ENCODE assay signal across 8 cellular contexts in the genomic region with DNA sequence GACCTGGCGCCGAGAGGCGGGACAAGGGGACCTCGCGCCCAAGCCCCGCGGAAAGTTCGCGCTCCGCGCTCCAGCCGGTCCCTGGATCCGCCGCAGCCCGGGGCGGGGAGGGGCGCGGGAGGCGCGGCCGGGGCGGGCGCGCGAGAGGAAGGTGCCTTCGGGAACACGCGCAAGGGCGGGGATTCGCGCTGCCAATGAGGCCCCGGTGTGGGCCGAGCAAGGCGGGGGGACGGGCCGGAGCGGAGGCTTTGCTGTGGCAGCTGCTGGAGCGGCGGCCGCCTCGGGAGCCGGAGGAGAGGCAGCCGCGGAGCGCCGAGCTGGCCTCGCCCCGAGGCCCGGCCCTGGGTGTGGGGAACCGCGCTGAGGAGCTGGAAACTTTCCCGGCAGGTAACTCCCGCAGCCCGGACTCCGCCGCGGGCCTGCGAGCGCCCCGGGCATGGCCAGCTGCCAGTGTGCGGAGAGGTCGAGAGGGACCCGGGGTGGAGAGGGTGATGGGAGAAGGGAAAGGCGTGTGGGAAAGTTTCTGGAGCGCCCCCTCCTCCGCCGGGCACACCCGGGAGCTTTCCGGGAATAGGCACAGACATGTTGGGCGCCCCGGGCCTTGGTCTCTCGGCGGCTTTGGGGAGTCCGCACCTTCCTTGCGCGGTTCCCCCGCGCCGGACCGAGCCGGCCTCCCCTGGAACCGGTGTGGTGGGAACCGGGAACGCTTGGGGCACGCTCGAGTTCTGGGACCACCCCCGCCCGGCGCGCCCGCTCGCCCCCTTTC. TPM values are rescaled to one million over a fixed set of nuclear protein-coding genes. Genes with fewer than 3 reads are reported as not detected.
DNase-seq lines count a peak whose midpoint lies in the region; ATAC-seq and TF ChIP-seq lines count a peak whose summit lies in the region.

A gene (plus strand): TSS at position 245 of the 766 bp plus-strand sequence. CDS start 97,271 bp downstream, outside the sequence.

- peaks cover 57% of the 10 kb centered on the region for H3K27me3 Mint-ChIP-seq in activated naive CD8-positive, alpha-beta T cell treated with anti-CD3 and anti-CD28 coated beads, Interleukin-2, amount 50 U/mL, for 24 hours

- no peaks in the 10 kb centered on the region for H3K36me3 Mint-ChIP-seq in activated naive CD8-positive, alpha-beta T cell treated with anti-CD3 and anti-CD28 coated beads, Interleukin-2, amount 50 U/mL, for 24 hours (ENCODE audit: low read depth)

- WGBS in upper lobe of left lung, 2 donors = 0 to 1% methylated on average over 27 to 89 of the region's 92 CpGs

- peak within 1 kb of the TSS; percentile 87 to 96 (median 92) for H3K27ac ChIP-seq in upper lobe of left lung

- H3K9me3 ChIP-seq in HAP-1 (no peaks in the 10 kb centered on the region), upper lobe of left lung (no peaks in the 10 kb centered on the region)

- TF ChIP-seq POLR2A in upper lobe of left lung (IDR thresholded peaks at IDR 0.05) = peak; percentile 63 to 97 (median 92)

- TF ChIP-seq CTCF in omental fat pad (IDR thresholded peaks at IDR 0.05) (no peak), upper lobe of left lung (IDR thresholded peaks at IDR 0.05) (peak in 1 of 6 experiments; percentile 6)

- no peak within 1 kb of the TSS for H3K27ac Mint-ChIP-seq in activated naive CD8-positive, alpha-beta T cell treated with anti-CD3 and anti-CD28 coated beads, Interleukin-2, amount 50 U/mL, for 24 hours

- DNase-seq in GM04503 (ENCODE audit: low read depth) = peak; percentile 68
- peak; percentile 85 to 95 for DNase-seq in HAP-1 (ENCODE audit: low spot score in 2 of 2)
- DNase-seq in M059J (ENCODE audit: low read depth) = peak; percentile 91
- DNase-seq in SIG-M5 treated with dmso at 0.1 percent for 504 hours (lab: John Stamatoyannopoulos, UW; ENCODE audit: unreplicated experiment) = peak; percentile 81
- DNase-seq in activated naive CD8-positive, alpha-beta T cell treated with anti-CD3 and anti-CD28 coated beads, Interleukin-2, amount 50 U/mL, for 24 hours = peak; percentile 69
- peak; percentile 82 to 98 (median 95) for DNase-seq in head of caudate nucleus
- DNase-seq in omental fat pad (ENCODE audit: low spot score) = peak; percentile 65
- DNase-seq in upper lobe of left lung = peak; percentile 95 to 97

- in situ Hi-C loops in HAP-1 (cut with MboI; ENCODE audit: low sequenced_read_pairs) = no loop called here

- H3K4me3 ChIP-seq in HAP-1 (peak within 1 kb of the TSS; percentile 67), upper lobe of left lung (peak within 1 kb of the TSS; percentile 69 to 92 (median 78))

- H3K4me1 ChIP-seq in HAP-1 = peaks cover 43% of the 10 kb centered on the region
- peaks cover 22 to 50% (median 29%) of the 10 kb centered on the region in 4 donors for H3K4me1 ChIP-seq in upper lobe of left lung

- no peaks in the 10 kb centered on the region for H3K36me3 ChIP-seq in HAP-1 (replicated peaks)
- no peaks in the 10 kb centered on the region for H3K36me3 ChIP-seq in upper lobe of left lung

- peak; percentile 89 for ATAC-seq in activated naive CD8-positive, alpha-beta T cell treated with anti-CD3 and anti-CD28 coated beads, Interleukin-2, amount 50 U/mL, for 24 hours
- ATAC-seq in omental fat pad (ENCODE audit: low FRiP score) (peak; percentile 96), upper lobe of left lung (ENCODE audit: low FRiP score in 2 of 2) (peak; percentile 96)

- peak within 1 kb of the TSS; percentile 72 for H3K4me3 Mint-ChIP-seq in activated naive CD8-positive, alpha-beta T cell treated with anti-CD3 and anti-CD28 coated beads, Interleukin-2, amount 50 U/mL, for 24 hours

- peaks cover 14% of the 10 kb centered on the region for H3K4me1 Mint-ChIP-seq in activated naive CD8-positive, alpha-beta T cell treated with anti-CD3 and anti-CD28 coated beads, Interleukin-2, amount 50 U/mL, for 24 hours

- peaks cover 3% of the 10 kb centered on the region for H3K27me3 ChIP-seq in HAP-1 (ENCODE audit: low read depth)
- H3K27me3 ChIP-seq in upper lobe of left lung = peaks cover 0 to 7% (median 0%) of the 10 kb centered on the region in 4 donors

- intact Hi-C loops in head of caudate nucleus (cut with DNase I) = loop anchor here (5.0 to 10.0 kb wide), 2 partner anchors 64 to 149 kb away; no protein-coding TSS in a partner anchor

- TF ChIP-seq EP300 in upper lobe of left lung (IDR thresholded peaks at IDR 0.05) = peak in 1 of 4 donors; percentile 39

- no peaks in the 10 kb centered on the region for H3K9me3 Mint-ChIP-seq in activated naive CD8-positive, alpha-beta T cell treated with anti-CD3 and anti-CD28 coated beads, Interleukin-2, amount 50 U/mL, for 24 hours

RNA-seq across cellular contexts. Expression of the gene that starts here (rescaled TPM):
- total RNA-seq in M059J (2014; rRNA removed; shearing (Covaris generic)) = 14.6 and 22.8 TPM in 2 replicates
- total RNA-seq in omental fat pad = 10 to 100 TPM; 26.4 to 72.5 (median 34.9) TPM
- 100 to 1,000 TPM in 1 of 6 donors, 10 to 100 TPM in 5; 41.6 to 101 (median 75.5) TPM for total RNA-seq in upper lobe of left lung

Comparison
In these comparisons a context has a peak if more than half of its experiments do, and no peak if none do; other contexts are left out.
1. Peak in every context shown above with its lines: DNase-seq, ATAC-seq, H3K4me3 ChIP-seq and H3K27ac ChIP-seq.